8 cellular contexts compared by ENCODE assay signal in the genomic region with DNA sequence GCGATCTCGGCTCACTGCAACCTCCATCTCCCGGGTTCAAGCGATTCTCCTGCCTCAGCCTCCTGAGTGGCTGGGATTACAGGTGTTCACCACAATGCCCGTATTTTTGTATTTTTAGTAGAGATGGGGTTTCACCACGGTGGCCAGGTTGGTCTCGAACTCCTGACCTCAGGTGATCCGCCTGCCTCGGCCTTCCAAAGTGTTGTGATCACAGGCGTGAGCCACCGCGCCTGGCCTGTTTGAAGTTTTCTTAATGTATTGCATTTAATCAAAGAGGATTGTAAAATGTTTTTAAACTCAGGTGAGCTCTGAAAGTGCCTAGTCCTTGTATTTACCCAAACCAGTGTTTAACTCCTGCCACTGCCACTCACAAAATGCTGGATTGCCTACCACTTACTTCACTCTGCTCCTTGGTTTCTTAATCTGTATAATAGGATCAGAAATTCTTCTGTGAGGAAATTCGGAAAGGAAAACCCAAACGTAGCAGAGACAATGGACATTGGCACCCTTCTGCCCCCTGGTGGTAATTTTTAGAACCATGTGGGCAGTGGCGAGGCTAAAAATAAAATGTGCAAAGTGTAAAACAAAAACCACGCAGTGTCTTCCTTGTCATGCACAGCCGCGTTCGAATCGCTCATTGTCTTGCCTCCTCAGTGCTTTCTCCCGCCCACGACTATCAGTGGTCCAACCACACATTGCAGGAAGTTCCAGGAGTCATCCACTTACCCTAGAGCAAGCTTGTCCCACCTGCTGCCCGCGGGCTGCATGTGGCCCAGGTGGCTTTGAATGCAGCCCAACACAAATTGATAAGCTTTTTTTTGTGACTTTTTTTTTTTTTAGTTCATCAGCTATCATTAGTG. TPM values are rescaled to one million over a fixed set of nuclear protein-coding genes. Genes with fewer than 3 reads are reported as not detected.
DNase-seq lines count a peak whose midpoint lies in the region; ATAC-seq and TF ChIP-seq lines count a peak whose summit lies in the region.

No MANE protein-coding gene starts in this region.

- peak; percentile 93 for TF ChIP-seq CTCF in chondrocyte (IDR thresholded peaks at IDR 0.05)
- TF ChIP-seq CTCF in lower lobe of right lung (IDR thresholded peaks at IDR 0.05): peak; percentile 93

- no peak overlapping the region for H3K27ac ChIP-seq in lower lobe of right lung

- H3K36me3 ChIP-seq in lower lobe of right lung: no peaks in the 10 kb centered on the region

- intact Hi-C loops in lower lobe of right lung (cut with DNase I): loop anchor here (5.0 kb wide), 1 partner anchor 77 kb away; no protein-coding TSS in a partner anchor

- no peak overlapping the region for H3K27ac Mint-ChIP-seq in chondrocyte (ENCODE audit: unreplicated experiment)

- ATAC-seq in GM18520 (IDR thresholded peaks at IDR 0.05; ENCODE audit: unreplicated experiment) (peak; percentile 47), HG03097 (IDR thresholded peaks at IDR 0.05; ENCODE audit: low FRiP score, unreplicated experiment) (peak; percentile 81), lower lobe of right lung (peak; percentile 79 to 85)

- H3K4me1 ChIP-seq in lower lobe of right lung: peaks cover 11% of the 10 kb centered on the region

- H3K4me3 Mint-ChIP-seq in chondrocyte (ENCODE audit: unreplicated experiment): no peak overlapping the region

- peak; percentile 71 for DNase-seq in AG08396 (ENCODE audit: low spot score)
- peak; percentile 65 for DNase-seq in NCI-H2196 treated with DMSO at 0.1 percent for 48 hours (lab: John Stamatoyannopoulos, UW; ENCODE audit: unreplicated experiment)
- DNase-seq in activated CD4-positive, CD25-positive, alpha-beta regulatory T cell treated with anti-CD3 and anti-CD28 coated beads, Interleukin-2, amount 50 U/mL, for 16 hours (ENCODE audit: low read depth, low spot score): peak; percentile 28
- no peak for DNase-seq in chondrocyte (ENCODE audit: low spot score)
- peak; percentile 60 for DNase-seq in lower lobe of right lung
- peak; percentile 47 for DNase-seq in stimulated activated CD8-positive, alpha-beta memory T cell treated with anti-CD3 and anti-CD28 coated beads, Interleukin-12 subunit alpha, Interleukin-12 subunit beta, amount 100 ng/mL, for 1 hour (ENCODE audit: low read depth)

- no peaks in the 10 kb centered on the region for H3K9me3 ChIP-seq in lower lobe of right lung

- H3K27me3 ChIP-seq in lower lobe of right lung (ENCODE audit: low read depth): no peaks in the 10 kb centered on the region

- H3K27me3 Mint-ChIP-seq in chondrocyte (ENCODE audit: low read depth): peaks cover 22% of the 10 kb centered on the region

- peaks cover 15% of the 10 kb centered on the region for H3K4me1 Mint-ChIP-seq in chondrocyte (ENCODE audit: low read depth)

- H3K4me3 ChIP-seq in lower lobe of right lung: peak overlapping the region; percentile 19

- no peaks in the 10 kb centered on the region for H3K36me3 Mint-ChIP-seq in chondrocyte (ENCODE audit: low read depth)

- H3K9me3 Mint-ChIP-seq in chondrocyte (ENCODE audit: low read depth): peaks cover 3% of the 10 kb centered on the region

RNA-seq across cellular contexts. Expression of a gene that starts 27.3 kb away (rescaled TPM):
- total RNA-seq in chondrocyte (2.1 to 2.8 TPM (median 2.5 TPM) in 3 replicates), lower lobe of right lung (2.2 TPM)

RNA-seq across cellular contexts. Expression of a gene that starts 27.4 kb away (rescaled TPM):
- total RNA-seq in chondrocyte: 27.2 to 31.2 TPM (median 30.8 TPM) in 3 replicates
- total RNA-seq in lower lobe of right lung: 14.1 TPM

RNA-seq across cellular contexts. Expression of a gene that starts 45.3 kb away (rescaled TPM):
- total RNA-seq in chondrocyte: 0.38 to 0.50 TPM in 2 of 3 replicates, not detected in the other
- 20.7 TPM for total RNA-seq in lower lobe of right lung

RNA-seq across cellular contexts. Expression of a gene that starts 54.9 kb away (rescaled TPM):
- total RNA-seq in chondrocyte (61.3 to 90.3 TPM (median 79.9 TPM) in 3 replicates), lower lobe of right lung (80.7 TPM)

Comparison
In these comparisons a context has a peak if more than half of its experiments do, and no peak if none do; other contexts are left out.
1. RNA of a gene that starts 45.3 kb away (total RNA-seq): 20.7 TPM in lower lobe of right lung (single experiment); 0.38 to 0.50 TPM in chondrocyte; every median in the first group is over 10 times any median in the second.
2. Peak in every context shown above with its lines, with median percentiles within 50 percentile points of each other: ATAC-seq.